In the genomic region with DNA sequence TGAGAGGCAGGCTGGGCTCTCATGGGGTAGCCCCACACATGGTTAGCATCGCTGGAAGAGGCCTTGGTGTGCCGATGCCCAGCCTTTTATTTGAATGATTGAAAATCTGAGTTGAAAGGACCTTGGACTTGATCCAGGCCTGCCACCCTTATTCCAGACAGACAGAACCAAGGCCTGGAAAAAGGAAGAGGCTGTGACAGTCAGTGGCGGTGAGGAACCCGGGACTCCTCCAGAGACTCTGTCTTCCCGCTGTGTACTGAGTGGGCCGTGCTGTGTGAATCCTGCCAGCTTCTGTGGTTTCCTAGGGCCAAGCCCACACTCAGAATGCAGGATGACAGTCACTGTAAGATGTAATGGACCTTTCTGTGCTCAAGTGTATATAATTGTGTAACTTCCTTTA, we compare ENCODE assay signal across 10 cellular contexts.
DNase-seq lines count a peak whose midpoint lies in the region; ATAC-seq and TF ChIP-seq lines count a peak whose summit lies in the region.
"Had no signal": no experiment of that assay in that cellular context is flagged by ENCODE, and none has a peak within 500 bp of the region (broad histone marks: within the 10 kb centered on the region; RNA-seq: fewer than 3 reads in every experiment).

No MANE protein-coding gene starts in this region.

- H3K36me3 ChIP-seq in CD4-positive, alpha-beta memory T cell (ENCODE audit: insufficient read depth, low read length): no peaks in the 10 kb centered on the region
- H3K36me3 ChIP-seq in GM23338 (ENCODE audit: insufficient read depth): no peaks in the 10 kb centered on the region

- H2AFZ ChIP-seq in GM23338: no peak overlapping the region

- H3K4me1 Mint-ChIP-seq in CD4-positive, alpha-beta memory T cell: peaks cover 37 to 58% (median 49%) of the 10 kb centered on the region in 4 donors
- H3K4me1 Mint-ChIP-seq in GM23338: peaks cover 15% of the 10 kb centered on the region
- peaks cover 53% of the 10 kb centered on the region for H3K4me1 Mint-ChIP-seq in activated T-cell treated with anti-CD3 and anti-CD28 coated beads, Interleukin-2, amount 50 U/mL, for 4 hours (ENCODE audit: low read depth)
- H3K4me1 Mint-ChIP-seq in naive thymus-derived CD8-positive, alpha-beta T cell: peaks cover 40 to 52% (median 45%) of the 10 kb centered on the region in 4 donors

- POLR2A ChIA-PET in CD4-positive, alpha-beta memory T cell (lab: Charles Lee; ENCODE audit: partially characterized antibody): interaction anchor here (1.0 to 3.4 kb wide), 8 partner anchors 9 to 164 kb away, joined by 3 to 21 read pairs (median 5); no protein-coding TSS in a partner anchor
- POLR2A ChIA-PET in naive thymus-derived CD8-positive, alpha-beta T cell (lab: Charles Lee): interaction anchor here (1.0 kb wide), 1 partner anchor 28 kb away, joined by 4 read pairs; no protein-coding TSS in a partner anchor

- no peaks in the 10 kb centered on the region for H3K9me2 ChIP-seq in GM23338 (ENCODE audit: insufficient read depth)
- H3K9me2 ChIP-seq: SK-N-SH had no signal

- H3F3A ChIP-seq in GM23338 (replicated peaks; ENCODE audit: low read depth): no peaks in the 10 kb centered on the region

- H3K27me3 ChIP-seq in CD4-positive, alpha-beta memory T cell (ENCODE audit: insufficient read depth, low read length): no peaks in the 10 kb centered on the region
- no peaks in the 10 kb centered on the region for H3K27me3 ChIP-seq in GM23338 (ENCODE audit: insufficient read depth)

- H3K27ac ChIP-seq in CD4-positive, alpha-beta memory T cell (ENCODE audit: low read depth, low read length): peak overlapping the region; percentile 53
- 0 out of 2 replicates have a peak overlapping the region, but pooled peaks have one; percentile 16 for H3K27ac ChIP-seq in GM23338 (ENCODE audit: low read depth)

- no peaks in the 10 kb centered on the region for H3K79me2 ChIP-seq in GM23338 (replicated peaks; ENCODE audit: insufficient read depth)

- DNase-seq in CD4-positive, alpha-beta memory T cell: peak in 1 of 5 donors; percentile 12
- DNase-seq in GM23338 (ENCODE audit: low spot score) (no peak), putamen (ENCODE audit: low spot score) (no peak), left lobe of liver (ENCODE audit: low spot score) (no peak)
- no peak for DNase-seq in activated T-cell treated with anti-CD3 and anti-CD28 coated beads, Interleukin-2, amount 50 U/mL, for 4 hours
- DNase-seq in naive thymus-derived CD8-positive, alpha-beta T cell: peak in 1 of 10 donors; percentile 13
- DNase-seq: NCI-H1436, NCI-H82, SK-N-SH had no signal

- no peak overlapping the region for H3K4me3 ChIP-seq in CD4-positive, alpha-beta memory T cell (ENCODE audit: low read length in 2 of 2)
- no peak overlapping the region for H3K4me3 ChIP-seq in GM23338

- no peak for TF ChIP-seq CTCF in GM23338 (conservative IDR thresholded peaks at IDR 0.05; ENCODE audit: low read depth in 2 of 2)

- H3K27me3 Mint-ChIP-seq in CD4-positive, alpha-beta memory T cell: no peaks in the 10 kb centered on the region
- no peaks in the 10 kb centered on the region for H3K27me3 Mint-ChIP-seq in GM23338 (ENCODE audit: insufficient read depth, low read depth, poor library complexity)
- H3K27me3 Mint-ChIP-seq in activated T-cell treated with anti-CD3 and anti-CD28 coated beads, Interleukin-2, amount 50 U/mL, for 4 hours (ENCODE audit: low read depth): no peaks in the 10 kb centered on the region
- no peaks in the 10 kb centered on the region for H3K27me3 Mint-ChIP-seq in naive thymus-derived CD8-positive, alpha-beta T cell

- no peak for ATAC-seq in GM23338
- peak in 1 of 2 donors; percentile 35 for ATAC-seq in activated T-cell treated with anti-CD3 and anti-CD28 coated beads, Interleukin-2, amount 50 U/mL, for 4 hours
- ATAC-seq in naive thymus-derived CD8-positive, alpha-beta T cell: peak; percentile 22 to 27
- no peak for ATAC-seq in left lobe of liver
- no peak for ATAC-seq in GM18502 (IDR thresholded peaks at IDR 0.05; ENCODE audit: poor library complexity, unreplicated experiment)

- H3K9me3 Mint-ChIP-seq in CD4-positive, alpha-beta memory T cell: no peaks in the 10 kb centered on the region
- no peaks in the 10 kb centered on the region for H3K9me3 Mint-ChIP-seq in GM23338
- no peaks in the 10 kb centered on the region for H3K9me3 Mint-ChIP-seq in activated T-cell treated with anti-CD3 and anti-CD28 coated beads, Interleukin-2, amount 50 U/mL, for 4 hours
- no peaks in the 10 kb centered on the region for H3K9me3 Mint-ChIP-seq in naive thymus-derived CD8-positive, alpha-beta T cell

- peaks cover 50% of the 10 kb centered on the region for H3K4me1 ChIP-seq in CD4-positive, alpha-beta memory T cell (ENCODE audit: insufficient read depth, low read length)
- H3K4me1 ChIP-seq in GM23338 (ENCODE audit: insufficient read depth): no peaks in the 10 kb centered on the region; the same call in 1 of the 2 replicates

- intact Hi-C loops in CD4-positive, alpha-beta memory T cell (cut with micrococcal nuclease): loop anchor here (2.0 kb wide), 2 partner anchors 28 to 60 kb away; no protein-coding TSS in a partner anchor

- no peaks in the 10 kb centered on the region for H3K9me3 ChIP-seq in CD4-positive, alpha-beta memory T cell (ENCODE audit: control insufficient read depth in 1 of 2, low read length in 2 of 2)
- H3K9me3 ChIP-seq: SK-N-SH had no signal

- peaks cover 0 to 5% of the 10 kb centered on the region in 2 donors for H3K36me3 Mint-ChIP-seq in CD4-positive, alpha-beta memory T cell
- H3K36me3 Mint-ChIP-seq in GM23338 (ENCODE audit: low read depth): no peaks in the 10 kb centered on the region
- H3K36me3 Mint-ChIP-seq in activated T-cell treated with anti-CD3 and anti-CD28 coated beads, Interleukin-2, amount 50 U/mL, for 4 hours (ENCODE audit: insufficient read depth): no peaks in the 10 kb centered on the region
- H3K36me3 Mint-ChIP-seq in naive thymus-derived CD8-positive, alpha-beta T cell: peaks cover 0 to 2% (median 0%) of the 10 kb centered on the region in 3 donors

- peak overlapping the region; percentile 73 to 91 (median 81) for H3K4me3 Mint-ChIP-seq in CD4-positive, alpha-beta memory T cell
- no peak overlapping the region for H3K4me3 Mint-ChIP-seq in GM23338
- peak overlapping the region; percentile 56 for H3K4me3 Mint-ChIP-seq in activated T-cell treated with anti-CD3 and anti-CD28 coated beads, Interleukin-2, amount 50 U/mL, for 4 hours
- H3K4me3 Mint-ChIP-seq in naive thymus-derived CD8-positive, alpha-beta T cell: peak overlapping the region; percentile 67 to 87 (median 80)

- CTCF ChIA-PET in CD4-positive, alpha-beta memory T cell (lab: Charles Lee; ENCODE audit: partially characterized antibody): interaction anchor here (0.7 to 4.1 kb wide), 7 partner anchors 27 to 221 kb away, joined by 3 to 22 read pairs (median 4); no protein-coding TSS in a partner anchor

- H3K27ac Mint-ChIP-seq in CD4-positive, alpha-beta memory T cell: peak overlapping the region; percentile 94 to 97 (median 95)
- no peak overlapping the region for H3K27ac Mint-ChIP-seq in GM23338
- peak overlapping the region; percentile 87 to 99 (median 93) for H3K27ac Mint-ChIP-seq in naive thymus-derived CD8-positive, alpha-beta T cell

- H4K20me1 ChIP-seq in GM23338 (replicated peaks; ENCODE audit: insufficient read depth): no peaks in the 10 kb centered on the region

- H3K4me2 ChIP-seq in GM23338: no peak overlapping the region
- H3K4me2 ChIP-seq: SK-N-SH had no signal

TF ChIP-seq in GM23338, 12 proteins besides CTCF, POLR2A, EP300 and RAD21 (continues in another document):
- no peak for TF ChIP-seq EZH2phosphoT487 (IDR thresholded peaks at IDR 0.05; ENCODE audit: unreplicated experiment)

Comparison
In these comparisons a context has a peak if more than half of its experiments do, and no peak if none do; other contexts are left out.
1. ATAC-seq: peak in naive thymus-derived CD8-positive, alpha-beta T cell (2 of 2); none in GM23338 (single experiment), left lobe of liver (single experiment) and GM18502 (single experiment).